In the genomic region with DNA sequence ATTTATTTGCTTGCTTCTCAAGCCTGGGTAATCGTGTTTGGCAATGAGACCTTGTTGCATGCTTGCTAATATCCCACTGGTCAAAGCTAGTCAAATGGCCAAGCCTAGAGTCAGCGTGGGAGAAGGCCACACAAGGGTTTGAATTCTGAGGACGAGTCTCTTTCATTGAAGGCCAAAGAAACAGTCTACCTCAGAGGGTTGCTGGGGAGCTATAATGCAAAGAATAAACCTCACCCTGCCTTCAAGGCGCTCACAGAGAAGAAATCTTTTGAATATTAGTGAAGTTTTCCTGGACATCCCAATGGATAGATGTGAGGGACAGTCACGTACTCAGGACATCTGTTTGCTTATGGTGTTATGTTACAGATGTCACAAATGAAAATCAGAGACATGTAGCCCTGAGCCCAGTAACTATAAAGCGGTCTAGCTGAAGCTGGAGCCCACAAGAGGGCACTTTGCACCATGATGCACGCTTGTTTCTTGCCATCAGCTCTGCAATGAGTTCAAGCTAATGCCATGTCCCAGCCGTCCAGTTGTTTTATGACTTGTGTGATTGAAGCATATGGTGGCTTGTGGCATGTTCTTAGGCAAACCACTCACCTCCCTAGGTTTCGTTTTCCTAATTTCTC, we compare ENCODE assay signal across 8 cellular contexts. TPM values are rescaled to one million over a fixed set of nuclear protein-coding genes. Genes with fewer than 3 reads are reported as not detected.
A peak's percentile ranks its signal among the peaks of the same experiment; 100 is the strongest.
DNase-seq lines count a peak whose midpoint lies in the region; ATAC-seq and TF ChIP-seq lines count a peak whose summit lies in the region.

No MANE protein-coding gene starts in this region.

- no peaks in the 10 kb centered on the region for H3K9me3 ChIP-seq in CD8-positive, alpha-beta memory T cell (ENCODE audit: low read length)
- H3K9me3 ChIP-seq in OCI-LY1 (ENCODE audit: low read length) (no peaks in the 10 kb centered on the region), adrenal gland (replicated peaks in 1 of 3) (no peaks in the 10 kb centered on the region), right cardiac atrium (ENCODE audit: control insufficient read depth, low read length) (no peaks in the 10 kb centered on the region)

- intact Hi-C loops in adrenal gland (cut with DNase I), result no loop called here
- intact Hi-C loops in right cardiac atrium (cut with DNase I), result loop anchor here (5.0 to 10.0 kb wide), 3 partner anchors 64 to 519 kb away; no protein-coding TSS in a partner anchor

- 34 to 44% (median 36%) methylated on average over 9 of the region's 9 CpGs for WGBS in adrenal gland, 4 donors
- 48% methylated on average over 9 of the region's 9 CpGs for WGBS in right cardiac atrium

- POLR2A ChIA-PET in CD8-positive, alpha-beta memory T cell (lab: Charles Lee), result interaction anchor here (1.9 kb wide), 1 partner anchor 123 kb away, joined by 7 read pairs; a partner anchor contains a TSS

- no peak overlapping the region for H2AFZ ChIP-seq in OCI-LY1 (ENCODE audit: low read length)

- H3K27me3 Mint-ChIP-seq in CD8-positive, alpha-beta memory T cell, result peaks cover 3 to 24% of the 10 kb centered on the region in 2 donors

- H3K27me3 ChIP-seq in CD8-positive, alpha-beta memory T cell (ENCODE audit: insufficient read depth, low read length, poor library complexity, severe bottlenecking), result no peaks in the 10 kb centered on the region
- H3K27me3 ChIP-seq in OCI-LY1 (ENCODE audit: insufficient read depth, low read length) (peaks cover 3% of the 10 kb centered on the region; the same call in 1 of the 2 replicates), adrenal gland (no peaks in the 10 kb centered on the region), right cardiac atrium (ENCODE audit: control insufficient read depth, insufficient read depth) (no peaks in the 10 kb centered on the region)

- no peaks in the 10 kb centered on the region for H3K9me2 ChIP-seq in OCI-LY1 (ENCODE audit: low read depth, low read length)

- peak; percentile 75 for TF ChIP-seq CTCF in OCI-LY1 (IDR thresholded peaks at IDR 0.05; ENCODE audit: low read length)
- TF ChIP-seq CTCF in adrenal gland (IDR thresholded peaks at IDR 0.05), result peak; percentile 27 to 54 (median 51)

- no peaks in the 10 kb centered on the region for H3K79me2 ChIP-seq in OCI-LY1 (ENCODE audit: insufficient read depth, low read length)

- H3K36me3 ChIP-seq in CD8-positive, alpha-beta memory T cell (ENCODE audit: insufficient read depth, low read length), result no peaks in the 10 kb centered on the region
- H3K36me3 ChIP-seq in OCI-LY1 (ENCODE audit: insufficient read depth, low read length) (no peaks in the 10 kb centered on the region), adrenal gland (replicated peaks in 1 of 2) (no peaks in the 10 kb centered on the region)

- H3K4me1 Mint-ChIP-seq in CD8-positive, alpha-beta memory T cell, result peaks cover 25 to 36% (median 28%) of the 10 kb centered on the region in 3 donors

- TF ChIP-seq POLR2A in adrenal gland (IDR thresholded peaks at IDR 0.05), result peak in 1 of 2 donors; percentile 38

- H4K20me1 ChIP-seq in OCI-LY1 (ENCODE audit: insufficient read depth, low read length), result no peaks in the 10 kb centered on the region

- H3K9ac ChIP-seq in OCI-LY1 (ENCODE audit: low read length), result no peak overlapping the region

- peaks cover 16% of the 10 kb centered on the region for H3K4me1 ChIP-seq in CD8-positive, alpha-beta memory T cell (ENCODE audit: insufficient read depth, low read length)
- H3K4me1 ChIP-seq in OCI-LY1 (ENCODE audit: insufficient read depth, low read length, severe bottlenecking) (peaks cover 8% of the 10 kb centered on the region), adrenal gland (replicated peaks in 1 of 2) (peaks cover 6 to 14% of the 10 kb centered on the region in 2 donors), right cardiac atrium (ENCODE audit: control insufficient read depth, insufficient read depth, low read length) (no peaks in the 10 kb centered on the region)

- peak overlapping the region in 3 of 8 donors; percentile 78 to 86 (median 82) for H3K27ac Mint-ChIP-seq in CD8-positive, alpha-beta memory T cell

- no peak overlapping the region for H3K27ac ChIP-seq in CD8-positive, alpha-beta memory T cell (ENCODE audit: low read depth, low read length)
- H3K27ac ChIP-seq in OCI-LY1 (ENCODE audit: low read depth, low read length, poor library complexity, severe bottlenecking), result no peak overlapping the region
- peak overlapping the region in 2 of 5 donors; percentile 60 to 73 for H3K27ac ChIP-seq in adrenal gland
- peak overlapping the region; percentile 23 for H3K27ac ChIP-seq in right cardiac atrium (ENCODE audit: low read length)

- H3K36me3 Mint-ChIP-seq in CD8-positive, alpha-beta memory T cell, result no peaks in the 10 kb centered on the region

- H3K9me3 Mint-ChIP-seq in CD8-positive, alpha-beta memory T cell, result no peaks in the 10 kb centered on the region

- CTCF ChIA-PET in CD8-positive, alpha-beta memory T cell (lab: Charles Lee), result interaction anchor here (0.7 to 3.2 kb wide), 10 partner anchors 16 to 519 kb away, joined by 3 to 13 read pairs (median 4); a partner anchor contains a TSS

- DNase-seq in CD8-positive, alpha-beta memory T cell, result peak in 4 of 5 donors; percentile 3 to 57 (median 19)
- DNase-seq in adrenal gland (peak; percentile 62 to 84 (median 74)), right cardiac atrium (peak; percentile 57 to 78 (median 69)), skeletal muscle cell (ENCODE audit: low read depth) (peak; percentile 5), NK-92 (lab: John Stamatoyannopoulos, UW; ENCODE audit: unreplicated experiment) (no peak)

- peak; percentile 85 for ATAC-seq in GM19025 (IDR thresholded peaks at IDR 0.05; ENCODE audit: low read depth, unreplicated experiment)
- ATAC-seq in HG03342 (IDR thresholded peaks at IDR 0.05; ENCODE audit: unreplicated experiment), result peak; percentile 82
- ATAC-seq in right cardiac atrium, result peak; percentile 94 to 95

- peak overlapping the region; percentile 73 to 89 (median 82) for H3K4me3 Mint-ChIP-seq in CD8-positive, alpha-beta memory T cell

- H3K4me2 ChIP-seq in OCI-LY1 (ENCODE audit: low read length), result no peak overlapping the region

- H3K4me3 ChIP-seq in CD8-positive, alpha-beta memory T cell (ENCODE audit: low read length), result peak overlapping the region; percentile 67
- H3K4me3 ChIP-seq in OCI-LY1 (ENCODE audit: low read depth, low read length, poor library complexity, severe bottlenecking) (no peak overlapping the region), adrenal gland (peak overlapping the region in 3 of 4 donors; percentile 52 to 76 (median 58)), right cardiac atrium (ENCODE audit: low read length) (peak overlapping the region; percentile 99), skeletal muscle cell (ENCODE audit: low read depth, low read length) (no peak overlapping the region)

- no peaks in the 10 kb centered on the region for H3F3A ChIP-seq in OCI-LY1 (ENCODE audit: insufficient read depth, low read length)

RNA-seq across cellular contexts. Expression of a gene that starts 1.1 kb away (rescaled TPM):
- total RNA-seq in CD8-positive, alpha-beta memory T cell, result under 1 TPM; 0.11 to 0.33 TPM
- 5.2 TPM for polyA plus RNA-seq in CD8-positive, alpha-beta memory T cell
- total RNA-seq in adrenal gland (10 to 100 TPM in 6 of 8 donors, 1 to 10 TPM in 2; 7.0 to 27.2 (median 14.1) TPM), right cardiac atrium (1 to 10 TPM; 4.9 to 8.2 (median 7.3) TPM)
- polyA plus RNA-seq in adrenal gland (10 to 100 TPM in 1 of 3 donors, 1 to 10 TPM in 2; 1.3 to 17.9 (median 1.9) TPM), right cardiac atrium (1.6 TPM)

RNA-seq across cellular contexts. Expression of a gene that starts 36.6 kb away (rescaled TPM):
- total RNA-seq in CD8-positive, alpha-beta memory T cell, result under 1 TPM; 0.46 to 0.80 TPM
- polyA plus RNA-seq in CD8-positive, alpha-beta memory T cell, result 0.31 TPM
- total RNA-seq in adrenal gland, result 1 to 10 TPM; 2.1 to 6.8 (median 4.2) TPM
- polyA plus RNA-seq in adrenal gland, result 1 to 10 TPM; 2.6 to 4.2 (median 3.6) TPM
- 10 to 100 TPM in 3 of 4 donors, 1 to 10 TPM in 1; 8.6 to 17.6 (median 13.4) TPM for total RNA-seq in right cardiac atrium
- polyA plus RNA-seq in right cardiac atrium, result 7.9 TPM

Comparison
In these comparisons a context has a peak if more than half of its experiments do, and no peak if none do; other contexts are left out.
1. H3K4me3 ChIP-seq: peak in CD8-positive, alpha-beta memory T cell (single experiment), adrenal gland (3 of 4) and right cardiac atrium (single experiment); none in OCI-LY1 (single experiment) and skeletal muscle cell (single experiment).
2. RNA of a gene that starts 1.1 kb away (total RNA-seq): 7.0 to 27.2 TPM in adrenal gland and 4.9 to 8.2 TPM in right cardiac atrium; 0.11 to 0.33 TPM in CD8-positive, alpha-beta memory T cell; every median in the first group is over 4 times any median in the second.
3. intact Hi-C loops: an anchor here in right cardiac atrium (5.0 to 10.0 kb wide); none called in adrenal gland.
4. Peak in every context shown above with its lines, with median percentiles within 50 percentile points of each other: ATAC-seq.